30 cellular contexts compared by ENCODE assay signal in genomic region chr4:172083236-172083635, GRCh38.
"Had no signal": no experiment of that assay in that cellular context is flagged by ENCODE, and none has a peak within 500 bp of the region (broad histone marks: within the 10 kb centered on the region; RNA-seq: fewer than 3 reads in every experiment).

No MANE protein-coding gene starts in this region.

- H3K27me3 ChIP-seq: neural progenitor cell, ovary, spleen, stomach, thyroid gland, tibial nerve, upper lobe of left lung, vagina had no signal

- H3K4me1 ChIP-seq: neural progenitor cell, parathyroid adenoma, psoas muscle, spleen, stomach, thyroid gland, tibial nerve, upper lobe of left lung, vagina had no signal

- H3K9me3 ChIP-seq: ovary, psoas muscle, spleen, stomach, thoracic aorta, thyroid gland, tibial nerve, upper lobe of left lung, vagina had no signal

- DNase-seq: naive B cell; naive thymus-derived CD8-positive, alpha-beta T cell; nephron progenitor cell; occipital lobe; ovary; posterior cingulate gyrus; psoas muscle; right cardiac atrium; spleen; stimulated activated CD4-positive, alpha-beta T cell treated with anti-CD3 and anti-CD28 coated beads, Interleukin-12 subunit alpha, Interleukin-12 subunit beta, amount 100 ng/mL, for 4 hours; stimulated activated CD4-positive, alpha-beta T cell treated with anti-CD3 and anti-CD28 coated beads, Interleukin-1b, Interleukin-23, amount 100 ng/mL, for 48 hours; stimulated activated CD4-positive, alpha-beta T cell treated with anti-CD3 and anti-CD28 coated beads, Interleukin-4, amount 100 ng/mL, for 1 hour; stimulated activated CD4-positive, alpha-beta T cell treated with anti-CD3 and anti-CD28 coated beads, Interleukin-4, amount 100 ng/mL, for 4 hours; stimulated activated naive B cell treated with anti-CD40 and anti-IgM and Interleukin-4, amounts not matched to agents 10 μg/mL and 1 μg/mL and 100 μg/mL, for 72 hours; stimulated activated naive CD4-positive, alpha-beta T cell treated with Interleukin-2 at 50 U/mL for 16 hours; stomach; thyroid gland; trophoblast cell; upper lobe of left lung had no signal

- H3K4me3 ChIP-seq: neural progenitor cell, ovary, psoas muscle, skin epidermis, smooth muscle cell, spleen, stomach, thoracic aorta, thyroid gland, tibial nerve, upper lobe of left lung, vagina had no signal

- H2AFZ ChIP-seq: neural progenitor cell, parathyroid adenoma had no signal

- H3K9ac ChIP-seq: neural progenitor cell, parathyroid adenoma had no signal

- H3K4me2 ChIP-seq: neural progenitor cell, smooth muscle cell had no signal

- H3K27ac ChIP-seq: neural progenitor cell, ovary, parathyroid adenoma, psoas muscle, skin epidermis, spleen, stomach, thoracic aorta, thyroid gland, tibial nerve, upper lobe of left lung, vagina had no signal

- H3K36me3 ChIP-seq: neural progenitor cell, ovary, spleen, stomach, thoracic aorta, thyroid gland, tibial nerve, upper lobe of left lung, vagina had no signal

- H3K79me2 ChIP-seq: parathyroid adenoma had no signal

- FAIRE-seq: urothelium cell line had no signal

- ATAC-seq: naive thymus-derived CD8-positive, alpha-beta T cell; natural killer cell treated with Interleukin-12 subunit alpha and Interleukin-12 subunit beta and Interleukin-15 and Interleukin-18, amount 100 ng/mL, for 72 hours; psoas muscle; right cardiac atrium; sciatic nerve; stimulated activated effector memory CD8-positive, alpha-beta T cell treated with anti-CD3 and anti-CD28 coated beads, Interleukin-12 subunit alpha, Interleukin-12 subunit beta, amount 100 ng/mL, for 72 hours; stimulated activated naive B cell treated with anti-CD40 and anti-IgM and Interleukin-4, amounts not matched to agents 10 μg/mL and 1 μg/mL and 100 μg/mL, for 72 hours had no signal
